In genomic region chr2:197866449-197866848, GRCh38 we compare ENCODE assay signal across 17 cellular contexts.
DNase-seq lines count a peak whose midpoint lies in the region; ATAC-seq and TF ChIP-seq lines count a peak whose summit lies in the region.
"Had no signal": no experiment of that assay in that cellular context is flagged by ENCODE, and none has a peak within 500 bp of the region (broad histone marks: within the 10 kb centered on the region; RNA-seq: fewer than 3 reads in every experiment).

No MANE protein-coding gene starts in this region.

- H3K4me1 Mint-ChIP-seq in GM23338: no peaks in the 10 kb centered on the region; the same call in 2 of the 3 replicates
- peaks cover 66 to 77% (median 70%) of the 10 kb centered on the region in 3 donors for H3K4me1 Mint-ChIP-seq in T-cell
- H3K4me1 Mint-ChIP-seq: IgD-negative memory B cell had no signal

- no peak overlapping the region for H3K56ac ChIP-seq in mesendoderm (ENCODE audit: low read length)

- no peak overlapping the region for H3K4me3 Mint-ChIP-seq in GM23338
- no peak overlapping the region for H3K4me3 Mint-ChIP-seq in T-cell
- H3K4me3 Mint-ChIP-seq: HFFc6, IgD-negative memory B cell had no signal

- H3K4me2 ChIP-seq in GM23338 (no peak overlapping the region), mesendoderm (ENCODE audit: low read length) (no peak overlapping the region)
- H3K4me2 ChIP-seq: A549 had no signal

- H3K4me1 ChIP-seq in right atrium auricular region: peaks cover 0 to 28% of the 10 kb centered on the region in 2 donors
- no peaks in the 10 kb centered on the region for H3K4me1 ChIP-seq in GM23338 (ENCODE audit: insufficient read depth)
- no peaks in the 10 kb centered on the region for H3K4me1 ChIP-seq in mesendoderm (ENCODE audit: control insufficient read depth, low read depth, low read length)
- H3K4me1 ChIP-seq: A549, HAP-1 had no signal

- no peak for TF ChIP-seq CTCF in right atrium auricular region (IDR thresholded peaks at IDR 0.05)
- TF ChIP-seq CTCF in GM23338 (conservative IDR thresholded peaks at IDR 0.05; ENCODE audit: low read depth in 2 of 2): no peak

- no peaks in the 10 kb centered on the region for H4K20me1 ChIP-seq in GM23338 (replicated peaks; ENCODE audit: insufficient read depth)

- H3K4me3 ChIP-seq in right atrium auricular region: no peak overlapping the region
- no peak overlapping the region for H3K4me3 ChIP-seq in GM23338
- H3K4me3 ChIP-seq in mesendoderm (ENCODE audit: low read length): no peak overlapping the region
- H3K4me3 ChIP-seq: A549, HAP-1 had no signal

- CTCF ChIA-PET in T-cell (lab: Charles Lee): interaction anchor here in 1 of 2 donors (0.9 kb wide), 1 partner anchor 19 kb away, joined by 3 read pairs; no protein-coding TSS in a partner anchor

- H3K27ac ChIP-seq in right atrium auricular region (no peak overlapping the region), GM23338 (ENCODE audit: low read depth) (no peak overlapping the region), mesendoderm (ENCODE audit: low read depth, low read length) (no peak overlapping the region)
- H3K27ac ChIP-seq: A549, C4-2B had no signal

- H4K5ac ChIP-seq in mesendoderm (ENCODE audit: low read length): no peak overlapping the region

- H4K8ac ChIP-seq in mesendoderm (ENCODE audit: low read depth, low read length): no peak overlapping the region

- H3K9me3 ChIP-seq in right atrium auricular region: no peaks in the 10 kb centered on the region
- H3K9me3 ChIP-seq: A549, BE2C, HAP-1 had no signal

- peak overlapping the region; percentile 60 for H3K18ac ChIP-seq in mesendoderm (ENCODE audit: low read length)

- no peak overlapping the region for H2AK5ac ChIP-seq in mesendoderm (ENCODE audit: low read length)

- 0 out of 2 replicates have a peak overlapping the region, but pooled peaks have one; percentile 35 for H2AFZ ChIP-seq in GM23338

- H3K79me2 ChIP-seq in GM23338 (replicated peaks; ENCODE audit: insufficient read depth): no peaks in the 10 kb centered on the region
- no peaks in the 10 kb centered on the region for H3K79me2 ChIP-seq in mesendoderm (ENCODE audit: control insufficient read depth, insufficient read depth, low read length)

- H3K36me3 ChIP-seq in right atrium auricular region (no peaks in the 10 kb centered on the region), GM23338 (ENCODE audit: insufficient read depth) (no peaks in the 10 kb centered on the region), mesendoderm (ENCODE audit: control insufficient read depth, insufficient read depth, low read length) (no peaks in the 10 kb centered on the region)
- H3K36me3 ChIP-seq: BE2C, HAP-1 had no signal

- H2BK5ac ChIP-seq in mesendoderm (ENCODE audit: low read length): no peak overlapping the region

- DNase-seq in left ventricle myocardium superior: no peak
- DNase-seq in right atrium auricular region (ENCODE audit: low spot score): no peak
- DNase-seq in GM23338 (ENCODE audit: low spot score): no peak
- DNase-seq in T-cell: no peak
- no peak for DNase-seq in mesendoderm
- DNase-seq in GM19240 (ENCODE audit: insufficient read length, low spot score): no peak
- no peak for DNase-seq in SIG-M5 (lab: John Stamatoyannopoulos, UW)
- DNase-seq: BE2C, Calu3, DMS 273 treated with DMSO at 0.1 percent for 48 hours, GOT3, HFFc6 had no signal

- H3K23ac ChIP-seq in mesendoderm (ENCODE audit: low read length): no peak overlapping the region

- H3K27ac Mint-ChIP-seq in GM23338 (no peak overlapping the region), T-cell (peak overlapping the region; percentile 1 to 19)
- H3K27ac Mint-ChIP-seq: HFFc6, IgD-negative memory B cell had no signal

- intact Hi-C loops in left ventricle myocardium superior (cut with micrococcal nuclease): no loop called here

- H3K27me3 Mint-ChIP-seq in GM23338 (ENCODE audit: insufficient read depth, low read depth, poor library complexity) (no peaks in the 10 kb centered on the region), T-cell (no peaks in the 10 kb centered on the region)

- H3K27me3 ChIP-seq in right atrium auricular region (no peaks in the 10 kb centered on the region), GM23338 (ENCODE audit: insufficient read depth) (no peaks in the 10 kb centered on the region), mesendoderm (ENCODE audit: insufficient read depth, low read length, poor library complexity) (no peaks in the 10 kb centered on the region)
- H3K27me3 ChIP-seq: BE2C had no signal

- H3K9me2 ChIP-seq in GM23338 (ENCODE audit: insufficient read depth): no peaks in the 10 kb centered on the region

- POLR2A ChIA-PET in T-cell (lab: Charles Lee): no interaction called here

- ATAC-seq in left ventricle myocardium superior (peak; percentile 8), GM23338 (no peak), T-cell (replicated peaks in 1 of 4) (no peak), SK-N-SH treated with all-trans-retinoic acid at 6 μM for 48 hours (no peak)
- ATAC-seq: A549 had no signal

- no peak overlapping the region for H3K4ac ChIP-seq in mesendoderm (ENCODE audit: low read depth, low read length)

- H2BK15ac ChIP-seq in mesendoderm (replicated peaks; ENCODE audit: low read depth): no peak overlapping the region

- no peaks in the 10 kb centered on the region for H3K79me1 ChIP-seq in mesendoderm (ENCODE audit: low read length)

- H2BK120ac ChIP-seq in mesendoderm (ENCODE audit: low read depth, low read length): peak overlapping the region; percentile 45

- no peak overlapping the region for H3K9ac ChIP-seq in mesendoderm (ENCODE audit: low read length)

- H3K9me3 Mint-ChIP-seq in GM23338: no peaks in the 10 kb centered on the region
- H3K9me3 Mint-ChIP-seq in T-cell: no peaks in the 10 kb centered on the region
- H3K9me3 Mint-ChIP-seq: HFFc6, IgD-negative memory B cell had no signal

- H3F3A ChIP-seq in GM23338 (replicated peaks; ENCODE audit: low read depth): no peaks in the 10 kb centered on the region

- no peaks in the 10 kb centered on the region for H3K36me3 Mint-ChIP-seq in GM23338 (ENCODE audit: low read depth)
- peaks cover 3% of the 10 kb centered on the region for H3K36me3 Mint-ChIP-seq in T-cell
- H3K36me3 Mint-ChIP-seq: IgD-negative memory B cell had no signal

TF ChIP-seq in GM23338, 12 proteins besides CTCF, POLR2A, EP300 and RAD21 (continues in another document):
- TF ChIP-seq CREB1 (CRISPR knock-in tag; IDR thresholded peaks at IDR 0.05; ENCODE audit: low read depth) (no peak), ZNF114 (CRISPR knock-in tag; IDR thresholded peaks at IDR 0.05) (no peak), POLR2AphosphoS5 (IDR thresholded peaks at IDR 0.05; ENCODE audit: low read depth) (no peak), STAT1 (IDR thresholded peaks at IDR 0.05; ENCODE audit: unreplicated experiment) (no peak), ETS1 (IDR thresholded peaks at IDR 0.05) (no peak), JUNB (IDR thresholded peaks at IDR 0.05; ENCODE audit: unreplicated experiment) (no peak), EZH2 (IDR thresholded peaks at IDR 0.05; ENCODE audit: low read depth, unreplicated experiment) (no peak)

TF ChIP-seq in SK-N-SH treated with all-trans-retinoic acid at 6 μM for 48 hours, 23 proteins besides CTCF, POLR2A, EP300 and RAD21 (continues in another document):
- TF ChIP-seq TOX (CRISPR knock-in tag; IDR thresholded peaks at IDR 0.05; ENCODE audit: borderline replicate concordance) (no peak), PATZ1 (CRISPR knock-in tag; IDR thresholded peaks at IDR 0.05; ENCODE audit: borderline replicate concordance) (no peak), ZNF8 (CRISPR knock-in tag; IDR thresholded peaks at IDR 0.05) (no peak), ZNF70 (CRISPR knock-in tag; IDR thresholded peaks at IDR 0.05) (no peak), POU6F1 (CRISPR knock-in tag; IDR thresholded peaks at IDR 0.05; ENCODE audit: borderline replicate concordance, low read depth) (no peak), GLIS3 (CRISPR knock-in tag; IDR thresholded peaks at IDR 0.05) (no peak)
